In genomic region chr18:37258819-37259218, GRCh38 we compare ENCODE assay signal across 23 cellular contexts.
"Had no signal": no experiment of that assay in that cellular context is flagged by ENCODE, and none has a peak within 500 bp of the region (broad histone marks: within the 10 kb centered on the region; RNA-seq: fewer than 3 reads in every experiment).

No MANE protein-coding gene starts in this region.

- H3K4me3 ChIP-seq: gastrocnemius medialis, lung, pancreas, smooth muscle cell, stomach, testis, tibial artery had no signal

- H3K4me2 ChIP-seq: smooth muscle cell had no signal

- H3K27me3 ChIP-seq: pancreas, testis had no signal

- ATAC-seq: esophagus mucosa; gastrocnemius medialis; left lobe of liver; natural killer cell; pancreas; sciatic nerve; stimulated activated effector memory CD8-positive, alpha-beta T cell treated with anti-CD3 and anti-CD28 coated beads, Interleukin-12 subunit alpha, Interleukin-12 subunit beta, amount 100 ng/mL, for 72 hours had no signal

- H3K27ac ChIP-seq: epithelial cell of prostate, gastrocnemius medialis, neutrophil, pancreas, stomach, testis, tibial artery had no signal

- FAIRE-seq: keratinocyte, pancreas had no signal

- H3K9me3 ChIP-seq: gastrocnemius medialis, neutrophil, pancreas, stomach, testis, tibial artery had no signal

- DNase-seq: cortex of kidney; effector CD8-positive, alpha-beta T cell; endodermal cell; foreskin fibroblast; gastrocnemius medialis; head of caudate nucleus; natural killer cell; stimulated activated CD4-positive, alpha-beta T cell treated with anti-CD3 and anti-CD28 coated beads, Interleukin-2, amount 100 ng/mL, for 24 hours; stimulated activated CD4-positive, alpha-beta T cell treated with anti-CD3 and anti-CD28 coated beads, Interleukin-4, amount 100 ng/mL, for 24 hours; stimulated activated naive CD4-positive, alpha-beta T cell treated with Interleukin-2 at 50 U/mL for 16 hours; stomach; testis; tibial artery had no signal

- H3K4me1 ChIP-seq: gastrocnemius medialis, pancreas, testis had no signal

- H3K36me3 ChIP-seq: gastrocnemius medialis, neutrophil, pancreas, stomach, tibial artery had no signal
